ENCODE assay signal across 33 cellular contexts in the genomic region with DNA sequence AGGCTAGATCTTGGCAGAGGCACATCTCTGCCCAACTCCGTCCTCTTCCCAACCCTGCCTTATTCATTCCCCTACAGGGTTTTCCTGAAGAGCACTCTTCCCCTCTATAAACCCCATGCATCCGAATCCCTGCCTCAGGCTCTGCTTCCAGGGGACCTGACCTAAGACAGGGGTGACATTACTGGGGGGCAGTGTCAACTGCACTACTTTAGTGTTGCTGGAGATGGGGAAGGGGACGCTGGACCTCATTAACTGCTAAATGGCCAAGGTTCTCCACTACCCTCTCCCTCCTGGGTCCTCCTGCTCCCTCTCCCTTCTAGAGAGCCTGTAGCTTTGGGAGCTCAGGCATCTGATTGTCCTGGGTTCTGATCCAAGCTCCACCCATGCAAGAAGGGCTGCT.
"Had no signal": no experiment of that assay in that cellular context is flagged by ENCODE, and none has a peak within 500 bp of the region (broad histone marks: within the 10 kb centered on the region; RNA-seq: fewer than 3 reads in every experiment).

No MANE protein-coding gene starts in this region.

- H3K9me3 ChIP-seq: adrenal gland, body of pancreas, breast epithelium had no signal

- H3K4me1 ChIP-seq: adrenal gland, body of pancreas, breast epithelium had no signal

- H3K4me1 Mint-ChIP-seq: activated CD4-positive, alpha-beta memory T cell treated with anti-CD3 and anti-CD28 coated beads, Interleukin-2, amount 10 ng/mL, durations not matched to agents 7 days and 5 days had no signal

- H3K27me3 ChIP-seq: adrenal gland, body of pancreas, breast epithelium had no signal

- H2AFZ ChIP-seq: PC-9 had no signal

- ATAC-seq: activated naive CD4-positive, alpha-beta T cell treated with anti-CD3 and anti-CD28 coated beads, Interleukin-2, amount 50 U/mL, for 72 hours; body of pancreas; Right ventricle myocardium inferior had no signal

- H3K4me2 ChIP-seq: KMS-11, PC-9 had no signal

- H3K9me3 Mint-ChIP-seq: activated CD4-positive, alpha-beta memory T cell treated with anti-CD3 and anti-CD28 coated beads, Interleukin-2, amount 10 ng/mL, durations not matched to agents 7 days and 5 days; activated naive CD4-positive, alpha-beta T cell treated with anti-CD3 and anti-CD28 coated beads for 36 hours; activated naive CD4-positive, alpha-beta T cell treated with anti-CD3 and anti-CD28 coated beads, Interleukin-2, amount 50 U/mL, for 72 hours; activated T-cell treated with anti-CD3 and anti-CD28 coated beads, Interleukin-2, amount 50 U/mL, for 24 hours; activated T-helper 1 cell treated with anti-CD3 and anti-CD28 coated beads, Interleukin-12 subunit alpha, Interleukin-12 subunit beta, Interleukin-2, Interleukin-4 antibody, amounts not matched to agents 30 ng/mL and 10 ng/mL and 1 ng/mL, durations not matched to agents 14 hours and 24 hours and 36 hours had no signal

- H3K4me3 ChIP-seq: adrenal gland, body of pancreas, breast epithelium, PC-9 had no signal

- H3K36me3 ChIP-seq: adrenal gland, breast epithelium, WERI-Rb-1 had no signal

- H3K27ac Mint-ChIP-seq: activated CD4-positive, alpha-beta memory T cell treated with anti-CD3 and anti-CD28 coated beads, Interleukin-2, amount 10 ng/mL, durations not matched to agents 7 days and 5 days; activated naive CD4-positive, alpha-beta T cell treated with anti-CD3 and anti-CD28 coated beads for 36 hours; activated naive CD4-positive, alpha-beta T cell treated with anti-CD3 and anti-CD28 coated beads, Interleukin-2, amount 50 U/mL, for 72 hours; activated T-cell treated with anti-CD3 and anti-CD28 coated beads, Interleukin-2, amount 50 U/mL, for 24 hours; activated T-helper 1 cell treated with anti-CD3 and anti-CD28 coated beads, Interleukin-12 subunit alpha, Interleukin-12 subunit beta, Interleukin-2, Interleukin-4 antibody, amounts not matched to agents 30 ng/mL and 10 ng/mL and 1 ng/mL, durations not matched to agents 14 hours and 24 hours and 36 hours had no signal

- DNase-seq: activated CD4-positive, alpha-beta memory T cell treated with anti-CD3 and anti-CD28 coated beads, Interleukin-2, amount 10 ng/mL, durations not matched to agents 7 days and 5 days; activated CD4-positive, alpha-beta T cell treated with anti-CD3 and anti-CD28 coated beads for 1 hour; activated CD4-positive, alpha-beta T cell treated with anti-CD3 and anti-CD28 coated beads for 48 hours; activated CD4-positive, CD25-positive, alpha-beta regulatory T cell; activated CD8-positive, alpha-beta memory T cell treated with anti-CD3 and anti-CD28 coated beads for 24 hours; activated gamma-delta T cell treated with Interleukin-2 at 50 U/mL for 16 hours; activated naive CD4-positive, alpha-beta T cell treated with anti-CD3 and anti-CD28 coated beads for 36 hours; activated T-cell treated with anti-CD3 and anti-CD28 coated beads, Interleukin-2, amount 50 U/mL, for 24 hours; adrenal gland; body of pancreas; NCI-H1092 treated with DMSO at 0.1 percent for 48 hours; NCI-H1417; NCI-H146; NCI-H187; NCI-H2029 treated with DMSO at 0.1 percent for 48 hours; NCI-H2107; NCI-H2171; NCI-H510A; NCI-H526; NCI-H748 treated with DMSO at 0.1 percent for 48 hours; PC-9; SIG-M5; SW 1271; T-helper 1 cell; T-helper 2 cell; T-helper 9 cell; WERI-Rb-1 had no signal

- H3K27ac ChIP-seq: adrenal gland, body of pancreas, breast epithelium, KMS-11, PC-9, RWPE1, WERI-Rb-1 had no signal

- H3K9ac ChIP-seq: KMS-11 had no signal

- H3K4me3 Mint-ChIP-seq: activated CD4-positive, alpha-beta memory T cell treated with anti-CD3 and anti-CD28 coated beads, Interleukin-2, amount 10 ng/mL, durations not matched to agents 7 days and 5 days; activated naive CD4-positive, alpha-beta T cell treated with anti-CD3 and anti-CD28 coated beads for 36 hours; activated T-cell treated with anti-CD3 and anti-CD28 coated beads, Interleukin-2, amount 50 U/mL, for 24 hours; activated T-helper 1 cell treated with anti-CD3 and anti-CD28 coated beads, Interleukin-12 subunit alpha, Interleukin-12 subunit beta, Interleukin-2, Interleukin-4 antibody, amounts not matched to agents 30 ng/mL and 10 ng/mL and 1 ng/mL, durations not matched to agents 14 hours and 24 hours and 36 hours had no signal

- H3K36me3 Mint-ChIP-seq: activated naive CD4-positive, alpha-beta T cell treated with anti-CD3 and anti-CD28 coated beads, Interleukin-2, amount 50 U/mL, for 72 hours had no signal
